ENCODE assay signal across 26 cellular contexts in genomic region chr15:65165875-65166274, GRCh38. TPM values are rescaled to one million over a fixed set of nuclear protein-coding genes. Genes with fewer than 3 reads are reported as not detected.
"Had no signal": no experiment of that assay in that cellular context is flagged by ENCODE, and none has a peak within 500 bp of the region (broad histone marks: within the 10 kb centered on the region; RNA-seq: fewer than 3 reads in every experiment).

No MANE protein-coding gene starts in this region.

- H3K27me3 Mint-ChIP-seq: activated naive CD8-positive, alpha-beta T cell; central memory CD8-positive, alpha-beta T cell had no signal

- ATAC-seq: activated T-cell treated with anti-CD3 and anti-CD28 coated beads, Interleukin-2, amount 50 U/mL, for 4 hours; Panc1; Right ventricle myocardium inferior had no signal

- H3K4me3 Mint-ChIP-seq: activated naive CD4-positive, alpha-beta T cell treated with anti-CD3 and anti-CD28 coated beads for 36 hours; activated naive CD8-positive, alpha-beta T cell; activated T-cell treated with anti-CD3 and anti-CD28 coated beads, Interleukin-2, amount 50 U/mL, for 4 hours; central memory CD8-positive, alpha-beta T cell; T-helper 2 cell treated with Interferon-gamma antibody and Interleukin-4, amounts not matched to agents 5 μg/mL and 100 μg/mL, for 36 hours had no signal

- H3K9me3 Mint-ChIP-seq: activated naive CD4-positive, alpha-beta T cell treated with anti-CD3 and anti-CD28 coated beads for 36 hours; activated T-cell treated with anti-CD3 and anti-CD28 coated beads, Interleukin-2, amount 50 U/mL, for 4 hours; central memory CD8-positive, alpha-beta T cell; T-helper 2 cell treated with Interferon-gamma antibody and Interleukin-4, amounts not matched to agents 5 μg/mL and 100 μg/mL, for 36 hours had no signal

- H3K27ac ChIP-seq: breast epithelium had no signal

- DNase-seq: activated CD4-positive, alpha-beta T cell treated with anti-CD3 and anti-CD28 coated beads for 48 hours; activated CD4-positive, alpha-beta T cell treated with anti-CD3 and anti-CD28 coated beads, Interleukin-2, amount 50 U/mL, for 48 hours; activated CD4-positive, CD25-positive, alpha-beta regulatory T cell treated with anti-CD3 and anti-CD28 coated beads, Interleukin-2, amount 50 U/mL, for 72 hours; activated CD8-positive, alpha-beta memory T cell treated with anti-CD3 and anti-CD28 coated beads for 24 hours; activated effector memory CD4-positive, alpha-beta T cell treated with anti-CD3 and anti-CD28 coated beads, Interleukin-2, amount 50 U/mL, for 16 hours; activated naive CD4-positive, alpha-beta T cell treated with anti-CD3 and anti-CD28 coated beads for 36 hours; activated T-cell treated with anti-CD3 and anti-CD28 coated beads, Interleukin-2, amount 50 U/mL, for 4 hours; MG63; NCI-H1105; NCI-H1436; NCI-H1694 treated with DMSO at 0.1 percent for 48 hours; NCI-H2081; NCI-H510A treated with DMSO at 0.1 percent for 48 hours; NCI-H69; NK-92 treated with Interleukin-12 subunit alpha and Interleukin-12 subunit beta, amount 100 ng/mL, for 24 hours; OCI-M1; RPMI8226; SK-N-SH; SW 1271 had no signal

- H3K27ac Mint-ChIP-seq: activated naive CD4-positive, alpha-beta T cell treated with anti-CD3 and anti-CD28 coated beads for 36 hours; activated naive CD8-positive, alpha-beta T cell; T-helper 2 cell treated with Interferon-gamma antibody and Interleukin-4, amounts not matched to agents 5 μg/mL and 100 μg/mL, for 36 hours had no signal

- H3K36me3 Mint-ChIP-seq: activated naive CD8-positive, alpha-beta T cell had no signal

RNA-seq across cellular contexts. Expression of gene CILP, which starts 45.4 kb away (rescaled TPM):
- total RNA-seq: activated naive CD4-positive, alpha-beta T cell treated with anti-CD3 and anti-CD28 coated beads for 36 hours; T-helper 1 cell treated with Interleukin-12 subunit alpha and Interleukin-12 subunit beta and Interleukin-4 antibody, amounts not matched to agents 30 ng/mL and 1 ng/mL, for 36 hours had no signal
